Comparison of ENCODE assay signal across 25 cellular contexts in the genomic region with DNA sequence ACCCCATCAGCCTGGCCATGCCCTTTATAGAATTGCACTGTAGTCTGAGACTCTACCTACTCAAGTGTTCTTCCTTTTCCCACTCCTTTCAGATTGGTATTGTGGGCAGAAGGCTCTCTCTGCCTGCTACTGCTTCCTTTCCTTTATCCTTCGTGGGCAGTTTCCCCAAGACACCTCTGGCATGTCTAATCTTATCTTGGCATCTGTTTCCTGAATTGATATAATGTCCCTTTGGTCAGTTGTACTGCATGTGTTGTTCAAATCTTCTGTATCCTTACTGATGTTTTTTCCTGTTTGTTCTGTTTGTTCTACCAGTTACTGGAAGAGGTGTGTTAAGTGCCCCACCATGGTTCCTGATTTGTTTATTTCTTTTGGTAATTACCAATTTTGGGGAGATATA.
"Had no signal": no experiment of that assay in that cellular context is flagged by ENCODE, and none has a peak within 500 bp of the region (broad histone marks: within the 10 kb centered on the region; RNA-seq: fewer than 3 reads in every experiment).

No MANE protein-coding gene starts in this region.

- ATAC-seq: activated CD4-positive, CD25-positive, alpha-beta regulatory T cell treated with anti-CD3 and anti-CD28 coated beads, Interleukin-2, amount 50 U/mL, for 24 hours; activated CD8-positive, alpha-beta T cell treated with anti-CD3 and anti-CD28 coated beads, Interleukin-2, amount 10 ng/mL, durations not matched to agents 7 days and 5 days; activated naive CD8-positive, alpha-beta T cell treated with anti-CD3 and anti-CD28 coated beads, Interleukin-2, amount 50 U/mL, for 24 hours; body of pancreas; esophagus mucosa; left lung; right lobe of liver; stimulated activated naive B cell treated with anti-CD40 and anti-IgM and Interleukin-4, amounts not matched to agents 10 μg/mL and 1 μg/mL and 100 μg/mL, for 72 hours; T-cell had no signal

- H3K4me1 ChIP-seq: left lung, right lobe of liver, transverse colon, uterus had no signal

- H3K27me3 ChIP-seq: body of pancreas, hepatocyte, left lung, neutrophil, ovary, right lobe of liver, transverse colon, uterus had no signal

- DNase-seq: activated CD4-positive, alpha-beta T cell treated with anti-CD3 and anti-CD28 coated beads, Interleukin-2, amount 10 ng/mL, durations not matched to agents 7 days and 5 days; activated CD8-positive, alpha-beta T cell treated with anti-CD3 and anti-CD28 coated beads, Interleukin-2, amount 10 ng/mL, durations not matched to agents 7 days and 5 days; activated gamma-delta T cell; activated naive CD4-positive, alpha-beta T cell treated with anti-CD3 and anti-CD28 coated beads, Interleukin-2, amount 50 U/mL, for 16 hours; activated naive CD8-positive, alpha-beta T cell treated with anti-CD3 and anti-CD28 coated beads, Interleukin-2, amount 50 U/mL, for 24 hours; body of pancreas; effector CD8-positive, alpha-beta T cell; foreskin melanocyte; glutamatergic neuron; immature natural killer cell; kidney glomerular epithelial cell; left lung; ovary; right lobe of liver; small intestine; stimulated activated CD4-positive, alpha-beta T cell treated with anti-CD3 and anti-CD28 coated beads, Interleukin-15, amount 100 ng/mL, for 24 hours; stimulated activated CD8-positive, alpha-beta memory T cell treated with anti-CD3 and anti-CD28 coated beads, Interleukin-4, amount 100 ng/mL, for 48 hours; stimulated activated naive B cell treated with anti-CD40 and anti-IgM and Interleukin-4, amounts not matched to agents 10 μg/mL and 1 μg/mL and 100 μg/mL, for 72 hours; T-cell; transverse colon; uterus had no signal

- H3K9me3 ChIP-seq: body of pancreas, neutrophil, ovary, uterus had no signal

- H3K27ac ChIP-seq: body of pancreas, hepatocyte, left lung, neutrophil, ovary, right lobe of liver, transverse colon, uterus had no signal

- H3K4me3 ChIP-seq: body of pancreas, hepatocyte, left lung, ovary, right lobe of liver, transverse colon, uterus had no signal

- H3K36me3 ChIP-seq: left lung, neutrophil, ovary, right lobe of liver, transverse colon, uterus had no signal
